In the genomic region with DNA sequence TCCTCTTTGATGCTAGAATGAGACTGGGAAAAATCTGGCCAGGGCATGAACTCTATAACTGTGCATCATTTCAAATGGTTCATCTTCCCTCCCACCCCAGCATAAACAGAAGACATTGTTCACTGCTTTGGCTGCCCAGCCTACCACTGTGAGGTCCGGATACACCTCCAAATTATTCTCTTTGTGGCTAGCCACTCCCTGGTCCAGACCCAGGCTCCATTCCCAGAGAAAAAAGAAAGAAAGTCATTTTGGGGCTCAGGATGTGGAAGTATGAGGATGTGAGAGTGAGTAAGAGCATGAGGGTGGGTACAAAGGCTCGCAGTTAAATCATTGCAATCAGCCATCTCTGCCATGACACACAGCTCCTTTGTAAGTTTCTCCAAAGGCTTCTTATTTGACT, we compare ENCODE assay signal across 23 cellular contexts.
DNase-seq lines count a peak whose midpoint lies in the region; ATAC-seq and TF ChIP-seq lines count a peak whose summit lies in the region.
"Had no signal": no experiment of that assay in that cellular context is flagged by ENCODE, and none has a peak within 500 bp of the region (broad histone marks: within the 10 kb centered on the region; RNA-seq: fewer than 3 reads in every experiment).

No MANE protein-coding gene starts in this region.

- H3K27me3 ChIP-seq in mammary epithelial cell (ENCODE audit: insufficient read depth, low read length) (no peaks in the 10 kb centered on the region), breast epithelium (no peaks in the 10 kb centered on the region), PC-3 (ENCODE audit: low read length) (no peaks in the 10 kb centered on the region)

- H3K9me3 ChIP-seq in mammary epithelial cell (replicated peaks; ENCODE audit: insufficient read depth, low read length) = no peaks in the 10 kb centered on the region
- no peaks in the 10 kb centered on the region for H3K9me3 ChIP-seq in breast epithelium
- H3K9me3 ChIP-seq in PC-3 (ENCODE audit: low read length) = no peaks in the 10 kb centered on the region

- CTCF ChIA-PET in mammary epithelial cell (lab: Charles Lee; ENCODE audit: low non-redundant PET) = no interaction called here
- CTCF ChIA-PET in PC-3 (lab: Charles Lee) = no interaction called here

- TF ChIP-seq CTCF in mammary epithelial cell (conservative IDR thresholded peaks at IDR 0.05 in 1 of 2, IDR thresholded peaks at IDR 0.05 in 1 of 2; ENCODE audit: extremely low read depth in 1 of 2, insufficient read depth in 1 of 2, low read depth in 1 of 2, low read length in 2 of 2) = no peak
- TF ChIP-seq CTCF in breast epithelium (IDR thresholded peaks at IDR 0.05) = no peak
- no peak for TF ChIP-seq CTCF in PC-3 (conservative IDR thresholded peaks at IDR 0.05; ENCODE audit: low read depth, low read length)

- dilution Hi-C loops in mammary epithelial cell (cut with HindIII; ENCODE audit: low sequenced_read_pairs) = no loop called here

- H3F3A ChIP-seq in PC-3 (ENCODE audit: low read length, unreplicated experiment) = no peaks in the 10 kb centered on the region

- peak overlapping the region; percentile 54 for H2AFZ ChIP-seq in mammary epithelial cell (ENCODE audit: low read depth, low read length)
- no peak overlapping the region for H2AFZ ChIP-seq in PC-3 (ENCODE audit: low read length)

- ATAC-seq in PC-3 (peak; percentile 54), HG03571 (IDR thresholded peaks at IDR 0.05; ENCODE audit: unreplicated experiment) (no peak)
- ATAC-seq: activated CD8-positive, alpha-beta T cell treated with anti-CD3 and anti-CD28 coated beads, Interleukin-2, amount 10 ng/mL, durations not matched to agents 7 days and 5 days; left ventricle myocardium superior; naive thymus-derived CD8-positive, alpha-beta T cell had no signal

- H3K4me2 ChIP-seq in mammary epithelial cell (ENCODE audit: insufficient read depth, low read depth, low read length) (no peak overlapping the region), PC-3 (ENCODE audit: low read length) (no peak overlapping the region)

- H3K36me3 ChIP-seq in mammary epithelial cell (ENCODE audit: insufficient read depth, low read length) (no peaks in the 10 kb centered on the region), breast epithelium (no peaks in the 10 kb centered on the region), PC-3 (ENCODE audit: low read depth, low read length) (no peaks in the 10 kb centered on the region)

- H3K79me2 ChIP-seq in mammary epithelial cell (ENCODE audit: insufficient read depth, low read length) (no peaks in the 10 kb centered on the region), PC-3 (ENCODE audit: low read length) (no peaks in the 10 kb centered on the region)

- H3K9ac ChIP-seq in mammary epithelial cell (ENCODE audit: insufficient read depth, low read length) (no peak overlapping the region), PC-3 (ENCODE audit: low read length) (no peak overlapping the region)

- WGBS in mammary epithelial cell (ENCODE audit: low coverage, missing lambda C conversion rate) = 46% methylated on average over 2 of the region's 2 CpGs

- no peaks in the 10 kb centered on the region for H3K9me2 ChIP-seq in PC-3 (replicated peaks; ENCODE audit: low read length)

- POLR2A ChIA-PET in PC-3 (lab: Charles Lee; ENCODE audit: unreplicated experiment) = no interaction called here

- intact Hi-C loops in mammary epithelial cell (cut with micrococcal nuclease) = no loop called here
- intact Hi-C loops in breast epithelium (cut with DNase I; ENCODE audit: low total_unique reads) = no loop called here
- intact Hi-C loops in PC-3 (cut with micrococcal nuclease) = no loop called here

- H3K4me3 ChIP-seq in mammary epithelial cell (replicated peaks in 1 of 3; ENCODE audit: insufficient read depth in 1 of 3, low read depth in 2 of 3, low read length in 3 of 3) (no peak overlapping the region), breast epithelium (no peak overlapping the region), PC-3 (ENCODE audit: low read length) (no peak overlapping the region)
- H3K4me3 ChIP-seq: SK-N-MC, skin epidermis had no signal

- H4K20me1 ChIP-seq in mammary epithelial cell (ENCODE audit: insufficient read depth, low read length) (no peaks in the 10 kb centered on the region), PC-3 (ENCODE audit: low read length) (no peaks in the 10 kb centered on the region)

- DNase-seq in mammary epithelial cell (peak; percentile 76), breast epithelium (ENCODE audit: low spot score in 2 of 2) (no peak), PC-3 (peak; percentile 16), fibroblast of peridontal ligament (ENCODE audit: extremely low read depth) (peak; percentile 13), GOT3 (lab: John Stamatoyannopoulos, UW) (no peak), NCI-H1092 (lab: John Stamatoyannopoulos, UW) (no peak), NCI-H82 (lab: John Stamatoyannopoulos, UW) (no peak)
- DNase-seq: 8988T; activated CD8-positive, alpha-beta T cell treated with anti-CD3 and anti-CD28 coated beads, Interleukin-2, amount 10 ng/mL, durations not matched to agents 7 days and 5 days; anterior cingulate cortex; CD4-positive, alpha-beta memory T cell; cortex of kidney; glutamatergic neuron; left ventricle myocardium superior; midbrain; naive thymus-derived CD8-positive, alpha-beta T cell; NCI-H187; NCI-H2171 treated with DMSO at 0.1 percent for 48 hours; NCI-H526; T-helper 2 cell had no signal

- H3K4me1 ChIP-seq in mammary epithelial cell (ENCODE audit: insufficient read depth, low read length) (peaks cover 27% of the 10 kb centered on the region), breast epithelium (no peaks in the 10 kb centered on the region), PC-3 (ENCODE audit: insufficient read depth, low read length) (peaks cover 11% of the 10 kb centered on the region)

- no peak for TF ChIP-seq POLR2A in breast epithelium (IDR thresholded peaks at IDR 0.05)

- in situ Hi-C loops in mammary epithelial cell (cut with MboI; ENCODE audit: low sequenced_read_pairs in 2 of 2) = no loop called here

- BruUV-seq in mammary epithelial cell (replicated peaks; lab: Mats Ljungman, UMichigan) (no TSS peak), PC-3 (replicated peaks; lab: Mats Ljungman, UMichigan) (no TSS peak)

- H3K27ac ChIP-seq in mammary epithelial cell (ENCODE audit: insufficient read depth, low read depth, low read length) (no peak overlapping the region), breast epithelium (no peak overlapping the region), PC-3 (ENCODE audit: low read length) (no peak overlapping the region)
- H3K27ac ChIP-seq: SK-N-MC, skin epidermis had no signal

Comparison
In these comparisons a context has a peak if more than half of its experiments do, and no peak if none do; other contexts are left out.
1. DNase-seq: peak in mammary epithelial cell (single experiment), PC-3 (single experiment) and fibroblast of peridontal ligament (single experiment); none in breast epithelium (0 of 2), GOT3 (single experiment), NCI-H1092 (single experiment) and NCI-H82 (single experiment).